23 cellular contexts compared by ENCODE assay signal in genomic region chr19:38190793-38191192, GRCh38.
"Had no signal": no experiment of that assay in that cellular context is flagged by ENCODE, and none has a peak within 500 bp of the region (broad histone marks: within the 10 kb centered on the region; RNA-seq: fewer than 3 reads in every experiment).

No MANE protein-coding gene starts in this region.

- H3K4me3 ChIP-seq: PC-9 had no signal

- H3K27me3 Mint-ChIP-seq: activated CD8-positive, alpha-beta memory T cell treated with anti-CD3 and anti-CD28 coated beads, Interleukin-2, amount 10 ng/mL, durations not matched to agents 7 days and 5 days; activated naive CD8-positive, alpha-beta T cell treated with anti-CD3 and anti-CD28 coated beads, Interleukin-2, amount 50 U/mL, for 24 hours; activated T-cell treated with anti-CD3 and anti-CD28 coated beads, Interleukin-2, amount 50 U/mL, for 24 hours; brain; central memory CD8-positive, alpha-beta T cell had no signal

- H3K4me3 Mint-ChIP-seq: activated CD8-positive, alpha-beta memory T cell treated with anti-CD3 and anti-CD28 coated beads, Interleukin-2, amount 10 ng/mL, durations not matched to agents 7 days and 5 days; activated naive CD8-positive, alpha-beta T cell treated with anti-CD3 and anti-CD28 coated beads, Interleukin-2, amount 50 U/mL, for 24 hours; activated T-cell treated with anti-CD3 and anti-CD28 coated beads, Interleukin-2, amount 50 U/mL, for 24 hours; brain; central memory CD8-positive, alpha-beta T cell had no signal

- H3K9ac ChIP-seq: SK-N-SH had no signal

- H3K27ac Mint-ChIP-seq: activated CD8-positive, alpha-beta memory T cell treated with anti-CD3 and anti-CD28 coated beads, Interleukin-2, amount 10 ng/mL, durations not matched to agents 7 days and 5 days had no signal

- H3K9me3 Mint-ChIP-seq: activated naive CD8-positive, alpha-beta T cell treated with anti-CD3 and anti-CD28 coated beads, Interleukin-2, amount 50 U/mL, for 24 hours; activated T-cell treated with anti-CD3 and anti-CD28 coated beads, Interleukin-2, amount 50 U/mL, for 24 hours; brain; central memory CD8-positive, alpha-beta T cell had no signal

- ATAC-seq: activated CD8-positive, alpha-beta memory T cell treated with anti-CD3 and anti-CD28 coated beads, Interleukin-2, amount 10 ng/mL, durations not matched to agents 7 days and 5 days had no signal

- H2AFZ ChIP-seq: PC-9 had no signal

- H3K27ac ChIP-seq: PC-9, WERI-Rb-1 had no signal

- H3K9me3 ChIP-seq: SK-N-SH had no signal

- H3K4me1 Mint-ChIP-seq: central memory CD8-positive, alpha-beta T cell had no signal

- DNase-seq: activated CD4-positive, alpha-beta T cell treated with anti-CD3 and anti-CD28 coated beads for 4 hours; activated CD4-positive, alpha-beta T cell treated with anti-CD3 and anti-CD28 coated beads, Interleukin-2, amount 50 U/mL, for 48 hours; activated CD8-positive, alpha-beta memory T cell treated with anti-CD3 and anti-CD28 coated beads, Interleukin-2, amount 10 ng/mL, durations not matched to agents 7 days and 5 days; activated effector memory CD4-positive, alpha-beta T cell treated with anti-CD3 and anti-CD28 coated beads, Interleukin-2, amount 50 U/mL, for 16 hours; activated naive CD4-positive, alpha-beta T cell treated with Interleukin-2 at 50 U/mL for 16 hours; activated T-cell treated with anti-CD3 and anti-CD28 coated beads, Interleukin-2, amount 50 U/mL, for 24 hours; amygdala; KG1; NCI-H1048; NCI-H146; NCI-H187 treated with DMSO at 0.1 percent for 48 hours; NCI-H2107; NCI-H2171 treated with DMSO at 0.1 percent for 48 hours; NCI-H510A treated with DMSO at 0.1 percent for 48 hours; NCI-H69; PC-9; SK-N-SH; SW 1271; WERI-Rb-1 had no signal

- FAIRE-seq: astrocyte had no signal

- H3K4me2 ChIP-seq: PC-9, SK-N-SH had no signal
